8 cellular contexts compared by ENCODE assay signal in genomic region chr17:36545465-36546417, GRCh38. TPM values are rescaled to one million over a fixed set of nuclear protein-coding genes. Genes with fewer than 3 reads are reported as not detected.
DNase-seq lines count a peak whose midpoint lies in the region; ATAC-seq, FAIRE-seq and TF ChIP-seq lines count a peak whose summit lies in the region.

No MANE protein-coding gene starts in this region.

- H3K27ac ChIP-seq in RWPE2 (ENCODE audit: poor library complexity, severe bottlenecking): peak overlapping the region; percentile 88

- H3K4me2 ChIP-seq in Loucy (ENCODE audit: low read depth, low read length, poor library complexity, severe bottlenecking): peak overlapping the region; percentile 97

- FAIRE-seq in H54 (lab: Jason Lieb, UNC): no peak

- H3K9me3 Mint-ChIP-seq in neural crest cell: no peaks in the 10 kb centered on the region
- no peaks in the 10 kb centered on the region for H3K9me3 Mint-ChIP-seq in stimulated activated naive CD8-positive, alpha-beta T cell treated with anti-CD3 and anti-CD28 coated beads, Interleukin-15, amount 100 ng/mL, for 72 hours

- H4K20me1 ChIP-seq in Loucy (ENCODE audit: insufficient read depth, low read length, poor library complexity, severe bottlenecking): peaks cover 49% of the 10 kb centered on the region

- ATAC-seq in RWPE2 (ENCODE audit: low read depth): peak; percentile 88
- peak; percentile 85 for ATAC-seq in stimulated activated naive CD8-positive, alpha-beta T cell treated with anti-CD3 and anti-CD28 coated beads, Interleukin-15, amount 100 ng/mL, for 72 hours

- H3F3A ChIP-seq in Loucy (ENCODE audit: low read depth): peaks cover 12% of the 10 kb centered on the region; the same call in 1 of the 2 replicates

- no peaks in the 10 kb centered on the region for H3K27me3 ChIP-seq in Loucy (ENCODE audit: insufficient read depth, low read length, poor library complexity, severe bottlenecking)
- no peaks in the 10 kb centered on the region for H3K27me3 ChIP-seq in RWPE2 (ENCODE audit: insufficient read depth, poor library complexity, severe bottlenecking)

- TF ChIP-seq POLR2A in H54 (IDR thresholded peaks at IDR 0.05; ENCODE audit: low read depth, low read length): peak; percentile 57

- peaks cover 5% of the 10 kb centered on the region for H3K36me3 Mint-ChIP-seq in neural crest cell (ENCODE audit: low read depth)

- H3K4me1 Mint-ChIP-seq in neural crest cell: peaks cover 27% of the 10 kb centered on the region
- H3K4me1 Mint-ChIP-seq in stimulated activated naive CD8-positive, alpha-beta T cell treated with anti-CD3 and anti-CD28 coated beads, Interleukin-15, amount 100 ng/mL, for 72 hours: peaks cover 40% of the 10 kb centered on the region

- H3K79me2 ChIP-seq in Loucy (ENCODE audit: insufficient read depth, low read length): peaks cover 72% of the 10 kb centered on the region

- DNase-seq in ELF-1 (ENCODE audit: low read depth, low spot score): peak; percentile 98
- DNase-seq in H54 (ENCODE audit: insufficient read length, low spot score): peak; percentile 90
- peak; percentile 97 for DNase-seq in RWPE2 (ENCODE audit: low spot score)
- peak; percentile 98 for DNase-seq in activated gamma-delta T cell (lab: John Stamatoyannopoulos, UW)
- peak; percentile 96 for DNase-seq in fibroblast of the conjunctiva (ENCODE audit: low read depth)
- DNase-seq in neural crest cell (ENCODE audit: low read depth, low spot score): peak; percentile 97
- DNase-seq in stimulated activated naive CD8-positive, alpha-beta T cell treated with anti-CD3 and anti-CD28 coated beads, Interleukin-15, amount 100 ng/mL, for 72 hours: peak; percentile 99

- H3K27me3 Mint-ChIP-seq in neural crest cell (ENCODE audit: low read depth): no peaks in the 10 kb centered on the region
- no peaks in the 10 kb centered on the region for H3K27me3 Mint-ChIP-seq in stimulated activated naive CD8-positive, alpha-beta T cell treated with anti-CD3 and anti-CD28 coated beads, Interleukin-15, amount 100 ng/mL, for 72 hours

- H3K9me2 ChIP-seq in Loucy (replicated peaks; ENCODE audit: low read depth, low read length): no peaks in the 10 kb centered on the region

- peak overlapping the region; percentile 96 for H3K27ac Mint-ChIP-seq in neural crest cell (ENCODE audit: unreplicated experiment)
- peak overlapping the region; percentile 97 for H3K27ac Mint-ChIP-seq in stimulated activated naive CD8-positive, alpha-beta T cell treated with anti-CD3 and anti-CD28 coated beads, Interleukin-15, amount 100 ng/mL, for 72 hours

- no peaks in the 10 kb centered on the region for H3K9me3 ChIP-seq in Loucy (ENCODE audit: insufficient read depth, low read depth, low read length)
- no peaks in the 10 kb centered on the region for H3K9me3 ChIP-seq in RWPE2 (ENCODE audit: severe bottlenecking)

- H3K4me3 ChIP-seq in Loucy (ENCODE audit: low read length, poor library complexity, severe bottlenecking): peak overlapping the region; percentile 99
- peak overlapping the region; percentile 96 for H3K4me3 ChIP-seq in RWPE2 (ENCODE audit: severe bottlenecking)

- H3K4me3 Mint-ChIP-seq in neural crest cell: peak overlapping the region; percentile 98
- H3K4me3 Mint-ChIP-seq in stimulated activated naive CD8-positive, alpha-beta T cell treated with anti-CD3 and anti-CD28 coated beads, Interleukin-15, amount 100 ng/mL, for 72 hours: peak overlapping the region; percentile 83 to 87

- TF ChIP-seq CTCF in Loucy (conservative IDR thresholded peaks at IDR 0.05; ENCODE audit: low read length): no peak
- TF ChIP-seq CTCF in RWPE2 (IDR thresholded peaks at IDR 0.05; ENCODE audit: poor library complexity, severe bottlenecking): no peak
- peak; percentile 14 for TF ChIP-seq CTCF in neural crest cell (conservative IDR thresholded peaks at IDR 0.05)

- H3K9ac ChIP-seq in Loucy (ENCODE audit: low read depth, low read length, poor library complexity, severe bottlenecking): peak overlapping the region; percentile 98

- no peaks in the 10 kb centered on the region for H3K36me3 ChIP-seq in Loucy (ENCODE audit: insufficient read depth, low read length)
- peaks cover 45% of the 10 kb centered on the region for H3K36me3 ChIP-seq in RWPE2 (ENCODE audit: low read depth)

- peaks cover 32% of the 10 kb centered on the region for H3K4me1 ChIP-seq in Loucy (ENCODE audit: insufficient read depth, low read length, poor library complexity, severe bottlenecking)
- H3K4me1 ChIP-seq in RWPE2 (ENCODE audit: insufficient read depth, poor library complexity, severe bottlenecking): peaks cover 20% of the 10 kb centered on the region

- H2AFZ ChIP-seq in Loucy (ENCODE audit: low read length): 0 out of 2 replicates have a peak overlapping the region, but pooled peaks have one; percentile 54

RNA-seq across cellular contexts. Expression of gene GGNBP2, which starts 1.0 kb away (rescaled TPM):
- total RNA-seq in neural crest cell: 71.8 and 72.3 TPM in 2 replicates

RNA-seq across cellular contexts. Expression of gene PIGW, which starts 11.0 kb away (rescaled TPM):
- total RNA-seq in neural crest cell: 20.8 and 20.9 TPM in 2 replicates

RNA-seq across cellular contexts. Expression of gene MYO19, which starts 11.1 kb away (rescaled TPM):
- total RNA-seq in neural crest cell: 101 and 104 TPM in 2 replicates

RNA-seq across cellular contexts. Expression of gene DHRS11, which starts 45.9 kb away (rescaled TPM):
- 12.3 and 14.7 TPM in 2 replicates for total RNA-seq in neural crest cell

RNA-seq across cellular contexts. Expression of gene MRM1, which starts 55.6 kb away (rescaled TPM):
- total RNA-seq in neural crest cell: 4.6 and 5.4 TPM in 2 replicates

Comparison
In these comparisons a context has a peak if more than half of its experiments do, and no peak if none do; other contexts are left out.
1. Peak in every context shown above with its lines: DNase-seq, ATAC-seq, H3K4me3 ChIP-seq and H3K27ac ChIP-seq.